ENCODE assay signal across 1 cellular context in the genomic region with DNA sequence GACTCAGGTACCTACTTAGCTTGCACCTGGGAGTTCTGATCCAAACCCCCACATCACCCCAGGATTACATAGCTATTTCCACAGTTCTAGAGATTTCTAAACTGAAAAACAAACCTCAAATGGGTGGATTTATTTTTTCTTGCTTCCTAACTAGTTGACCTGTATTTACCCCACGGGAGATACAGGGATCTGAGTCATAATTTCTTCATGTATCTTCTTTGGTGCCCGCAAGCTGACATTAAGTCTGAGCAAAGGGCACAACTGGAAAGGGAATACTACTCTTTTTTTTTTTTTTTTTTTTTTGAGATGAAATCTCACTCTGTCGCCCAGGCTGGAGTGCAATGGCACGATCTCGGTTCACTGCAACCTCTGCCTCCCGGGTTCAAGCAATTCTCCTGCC.
TF ChIP-seq lines count a peak whose summit lies in the region.

No MANE protein-coding gene starts in this region.

TF ChIP-seq in GM23338, 12 proteins besides CTCF, POLR2A, EP300 and RAD21 (continued from another document):
- TF ChIP-seq, protein P1, sequence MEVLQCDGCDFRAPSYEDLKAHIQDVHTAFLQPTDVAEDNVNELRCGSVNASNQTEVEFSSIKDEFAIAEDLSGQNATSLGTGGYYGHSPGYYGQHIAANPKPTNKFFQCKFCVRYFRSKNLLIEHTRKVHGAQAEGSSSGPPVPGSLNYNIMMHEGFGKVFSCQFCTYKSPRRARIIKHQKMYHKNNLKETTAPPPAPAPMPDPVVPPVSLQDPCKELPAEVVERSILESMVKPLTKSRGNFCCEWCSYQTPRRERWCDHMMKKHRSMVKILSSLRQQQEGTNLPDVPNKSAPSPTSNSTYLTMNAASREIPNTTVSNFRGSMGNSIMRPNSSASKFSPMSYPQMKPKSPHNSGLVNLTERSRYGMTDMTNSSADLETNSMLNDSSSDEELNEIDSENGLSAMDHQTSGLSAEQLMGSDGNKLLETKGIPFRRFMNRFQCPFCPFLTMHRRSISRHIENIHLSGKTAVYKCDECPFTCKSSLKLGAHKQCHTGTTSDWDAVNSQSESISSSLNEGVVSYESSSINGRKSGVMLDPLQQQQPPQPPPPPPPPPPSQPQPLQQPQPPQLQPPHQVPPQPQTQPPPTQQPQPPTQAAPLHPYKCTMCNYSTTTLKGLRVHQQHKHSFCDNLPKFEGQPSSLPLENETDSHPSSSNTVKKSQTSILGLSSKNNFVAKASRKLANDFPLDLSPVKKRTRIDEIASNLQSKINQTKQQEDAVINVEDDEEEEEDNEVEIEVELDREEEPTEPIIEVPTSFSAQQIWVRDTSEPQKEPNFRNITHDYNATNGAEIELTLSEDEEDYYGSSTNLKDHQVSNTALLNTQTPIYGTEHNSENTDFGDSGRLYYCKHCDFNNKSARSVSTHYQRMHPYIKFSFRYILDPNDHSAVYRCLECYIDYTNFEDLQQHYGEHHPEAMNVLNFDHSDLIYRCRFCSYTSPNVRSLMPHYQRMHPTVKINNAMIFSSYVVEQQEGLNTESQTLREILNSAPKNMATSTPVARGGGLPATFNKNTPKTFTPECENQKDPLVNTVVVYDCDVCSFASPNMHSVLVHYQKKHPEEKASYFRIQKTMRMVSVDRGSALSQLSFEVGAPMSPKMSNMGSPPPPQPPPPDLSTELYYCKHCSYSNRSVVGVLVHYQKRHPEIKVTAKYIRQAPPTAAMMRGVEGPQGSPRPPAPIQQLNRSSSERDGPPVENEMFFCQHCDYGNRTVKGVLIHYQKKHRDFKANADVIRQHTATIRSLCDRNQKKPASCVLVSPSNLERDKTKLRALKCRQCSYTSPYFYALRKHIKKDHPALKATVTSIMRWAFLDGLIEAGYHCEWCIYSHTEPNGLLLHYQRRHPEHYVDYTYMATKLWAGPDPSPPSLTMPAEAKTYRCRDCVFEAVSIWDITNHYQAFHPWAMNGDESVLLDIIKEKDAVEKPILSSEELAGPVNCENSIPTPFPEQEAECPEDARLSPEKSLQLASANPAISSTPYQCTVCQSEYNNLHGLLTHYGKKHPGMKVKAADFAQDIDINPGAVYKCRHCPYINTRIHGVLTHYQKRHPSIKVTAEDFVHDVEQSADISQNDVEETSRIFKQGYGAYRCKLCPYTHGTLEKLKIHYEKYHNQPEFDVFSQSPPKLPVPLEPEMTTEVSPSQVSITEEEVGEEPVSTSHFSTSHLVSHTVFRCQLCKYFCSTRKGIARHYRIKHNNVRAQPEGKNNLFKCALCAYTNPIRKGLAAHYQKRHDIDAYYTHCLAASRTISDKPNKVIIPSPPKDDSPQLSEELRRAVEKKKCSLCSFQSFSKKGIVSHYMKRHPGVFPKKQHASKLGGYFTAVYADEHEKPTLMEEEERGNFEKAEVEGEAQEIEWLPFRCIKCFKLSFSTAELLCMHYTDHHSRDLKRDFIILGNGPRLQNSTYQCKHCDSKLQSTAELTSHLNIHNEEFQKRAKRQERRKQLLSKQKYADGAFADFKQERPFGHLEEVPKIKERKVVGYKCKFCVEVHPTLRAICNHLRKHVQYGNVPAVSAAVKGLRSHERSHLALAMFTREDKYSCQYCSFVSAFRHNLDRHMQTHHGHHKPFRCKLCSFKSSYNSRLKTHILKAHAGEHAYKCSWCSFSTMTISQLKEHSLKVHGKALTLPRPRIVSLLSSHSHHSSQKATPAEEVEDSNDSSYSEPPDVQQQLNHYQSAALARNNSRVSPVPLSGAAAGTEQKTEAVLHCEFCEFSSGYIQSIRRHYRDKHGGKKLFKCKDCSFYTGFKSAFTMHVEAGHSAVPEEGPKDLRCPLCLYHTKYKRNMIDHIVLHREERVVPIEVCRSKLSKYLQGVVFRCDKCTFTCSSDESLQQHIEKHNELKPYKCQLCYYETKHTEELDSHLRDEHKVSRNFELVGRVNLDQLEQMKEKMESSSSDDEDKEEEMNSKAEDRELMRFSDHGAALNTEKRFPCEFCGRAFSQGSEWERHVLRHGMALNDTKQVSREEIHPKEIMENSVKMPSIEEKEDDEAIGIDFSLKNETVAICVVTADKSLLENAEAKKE (CRISPR knock-in tag; IDR thresholded peaks at IDR 0.05), result no peak
